18 cellular contexts compared by ENCODE assay signal in genomic region chr3:42495393-42495792, GRCh38. TPM values are rescaled to one million over a fixed set of nuclear protein-coding genes. Genes with fewer than 3 reads are reported as not detected.
DNase-seq lines count a peak whose midpoint lies in the region; ATAC-seq and TF ChIP-seq lines count a peak whose summit lies in the region.
"Had no signal": no experiment of that assay in that cellular context is flagged by ENCODE, and none has a peak within 500 bp of the region (broad histone marks: within the 10 kb centered on the region; RNA-seq: fewer than 3 reads in every experiment).

No MANE protein-coding gene starts in this region.

- peaks cover 16% of the 10 kb centered on the region for H3K4me1 ChIP-seq in testis
- peaks cover 18% of the 10 kb centered on the region for H3K4me1 ChIP-seq in foreskin keratinocyte
- H3K4me1 ChIP-seq in mammary epithelial cell (ENCODE audit: insufficient read depth, low read length) = peaks cover 5% of the 10 kb centered on the region

- no peaks in the 10 kb centered on the region for H3K9me3 ChIP-seq in testis
- H3K9me3 ChIP-seq in mammary epithelial cell (replicated peaks; ENCODE audit: insufficient read depth, low read length) = no peaks in the 10 kb centered on the region
- H3K9me3 ChIP-seq: A549 had no signal

- dilution Hi-C loops in mammary epithelial cell (cut with HindIII; ENCODE audit: low sequenced_read_pairs) = no loop called here

- H3K27ac ChIP-seq in VCaP = peak overlapping the region; percentile 27; the same call in 1 of the 2 replicates
- no peak overlapping the region for H3K27ac ChIP-seq in testis
- no peak overlapping the region for H3K27ac ChIP-seq in foreskin keratinocyte
- no peak overlapping the region for H3K27ac ChIP-seq in mammary epithelial cell (ENCODE audit: insufficient read depth, low read depth, low read length)
- H3K27ac ChIP-seq: A549 had no signal

- H3K36me3 ChIP-seq in testis (ENCODE audit: low read depth, missing control alignments) (no peaks in the 10 kb centered on the region), mammary epithelial cell (ENCODE audit: insufficient read depth, low read length) (no peaks in the 10 kb centered on the region)

- H3K4me2 ChIP-seq in mammary epithelial cell (ENCODE audit: insufficient read depth, low read depth, low read length) = no peak overlapping the region
- H3K4me2 ChIP-seq: A549 had no signal

- no peaks in the 10 kb centered on the region for H4K20me1 ChIP-seq in mammary epithelial cell (ENCODE audit: insufficient read depth, low read length)

- DNase-seq in activated effector memory CD4-positive, alpha-beta T cell treated with anti-CD3 and anti-CD28 coated beads, Interleukin-2, amount 50 U/mL, for 16 hours = peak; percentile 19
- DNase-seq in activated effector memory CD4-positive, alpha-beta T cell treated with Interleukin-2 at 50 U/mL for 16 hours = no peak
- DNase-seq in islet precursor cell = peak; percentile 36
- DNase-seq in testis = peak; percentile 6
- no peak for DNase-seq in SIG-M5 treated with dmso at 0.1 percent for 504 hours (lab: John Stamatoyannopoulos, UW; ENCODE audit: unreplicated experiment)
- no peak for DNase-seq in foreskin keratinocyte
- DNase-seq in mammary epithelial cell = no peak
- DNase-seq: EL, GF-D8, GOT3, IMR-90, NCI-H1694 treated with DMSO at 0.1 percent for 48 hours, NCI-H2081 treated with DMSO at 0.1 percent for 48 hours, NCI-H446, NCI-H526, OCI-M1 had no signal

- H3K4me3 ChIP-seq in testis (no peak overlapping the region), mammary epithelial cell (replicated peaks in 1 of 3; ENCODE audit: insufficient read depth in 1 of 3, low read depth in 2 of 3, low read length in 3 of 3) (no peak overlapping the region)
- H3K4me3 ChIP-seq: A549 had no signal

- TF ChIP-seq POLR2A in testis (IDR thresholded peaks at IDR 0.05) = no peak

- in situ Hi-C loops in mammary epithelial cell (cut with MboI; ENCODE audit: low sequenced_read_pairs in 2 of 2) = no loop called here

- CTCF ChIA-PET in mammary epithelial cell (lab: Charles Lee; ENCODE audit: low non-redundant PET) = no interaction called here

- intact Hi-C loops in testis (cut with DNase I; ENCODE audit: low total_unique reads) (no loop called here), mammary epithelial cell (cut with micrococcal nuclease) (no loop called here)

- H3K9ac ChIP-seq in mammary epithelial cell (ENCODE audit: insufficient read depth, low read length) = no peak overlapping the region

- TF ChIP-seq CTCF in VCaP (conservative IDR thresholded peaks at IDR 0.05) = no peak
- no peak for TF ChIP-seq CTCF in testis (IDR thresholded peaks at IDR 0.05)
- TF ChIP-seq CTCF in foreskin keratinocyte (conservative IDR thresholded peaks at IDR 0.05) = no peak
- no peak for TF ChIP-seq CTCF in mammary epithelial cell (conservative IDR thresholded peaks at IDR 0.05 in 1 of 2, IDR thresholded peaks at IDR 0.05 in 1 of 2; ENCODE audit: extremely low read depth in 1 of 2, insufficient read depth in 1 of 2, low read depth in 1 of 2, low read length in 2 of 2)

- H2AFZ ChIP-seq in mammary epithelial cell (ENCODE audit: low read depth, low read length) = no peak overlapping the region

- ATAC-seq in foreskin keratinocyte = no peak
- ATAC-seq: A549 had no signal

- H3K27me3 ChIP-seq in testis (no peaks in the 10 kb centered on the region), foreskin keratinocyte (no peaks in the 10 kb centered on the region), mammary epithelial cell (ENCODE audit: insufficient read depth, low read length) (no peaks in the 10 kb centered on the region)

- BruUV-seq in mammary epithelial cell (replicated peaks; lab: Mats Ljungman, UMichigan) = no TSS peak

- H3K79me2 ChIP-seq in mammary epithelial cell (ENCODE audit: insufficient read depth, low read length) = no peaks in the 10 kb centered on the region

RNA-seq across cellular contexts. Expression of gene VIPR1, which starts 7.0 kb away (rescaled TPM):
- total RNA-seq in testis (10 to 100 TPM in 1 of 2 donors, 1 to 10 TPM in 1; 4.6 to 10.2 TPM), foreskin keratinocyte (2.8 and 3.2 TPM in 2 replicates), mammary epithelial cell (10 to 100 TPM in 1 of 2 donors, 1 to 10 TPM in 1; 4.7 to 21.3 TPM)
- polyA plus RNA-seq in testis (ENCODE audit: insufficient read depth, low read depth, low replicate concordance) (3.4 TPM), foreskin keratinocyte (1.9 and 2.3 TPM in 2 replicates), mammary epithelial cell (0.77 TPM)
- polyA minus RNA-seq in mammary epithelial cell = 12.5 TPM
- total RNA-seq: IMR-90 had no signal
- polyA plus RNA-seq: IMR-90 had no signal

Comparison
In these comparisons a context has a peak if more than half of its experiments do, and no peak if none do; other contexts are left out.
1. DNase-seq: peak in activated effector memory CD4-positive, alpha-beta T cell treated with anti-CD3 and anti-CD28 coated beads, Interleukin-2, amount 50 U/mL, for 16 hours (single experiment), islet precursor cell (single experiment) and testis (single experiment); none in activated effector memory CD4-positive, alpha-beta T cell treated with Interleukin-2 at 50 U/mL for 16 hours (single experiment), SIG-M5 treated with dmso at 0.1 percent for 504 hours (single experiment), foreskin keratinocyte (0 of 2) and mammary epithelial cell (single experiment).